ENCODE assay signal across 8 cellular contexts in genomic region chr15:69463182-69463756, GRCh38. TPM values are rescaled to one million over a fixed set of nuclear protein-coding genes. Genes with fewer than 3 reads are reported as not detected.
DNase-seq lines count a peak whose midpoint lies in the region; ATAC-seq, FAIRE-seq and TF ChIP-seq lines count a peak whose summit lies in the region.

No MANE protein-coding gene starts in this region.

- H3K27ac Mint-ChIP-seq in HFFc6 = peak overlapping the region; percentile 96
- peak overlapping the region; percentile 70 for H3K27ac Mint-ChIP-seq in activated T-helper 1 cell treated with anti-CD3 and anti-CD28 coated beads, Interleukin-12 subunit alpha, Interleukin-12 subunit beta, Interleukin-2, Interleukin-4 antibody, amounts not matched to agents 30 ng/mL and 10 ng/mL and 1 ng/mL, durations not matched to agents 14 hours and 24 hours and 36 hours
- H3K27ac Mint-ChIP-seq in stimulated activated memory B cell treated with anti-CD40 and anti-IgM and Interleukin-4, amounts not matched to agents 10 μg/mL and 1 μg/mL and 100 μg/mL, for 72 hours = peak overlapping the region; percentile 87

- peaks cover 3% of the 10 kb centered on the region; the same call in 1 of the 2 replicates for H3K36me3 Mint-ChIP-seq in HFFc6 (ENCODE audit: low read depth)
- peaks cover 9% of the 10 kb centered on the region for H3K36me3 Mint-ChIP-seq in activated T-helper 1 cell treated with anti-CD3 and anti-CD28 coated beads, Interleukin-12 subunit alpha, Interleukin-12 subunit beta, Interleukin-2, Interleukin-4 antibody, amounts not matched to agents 30 ng/mL and 10 ng/mL and 1 ng/mL, durations not matched to agents 14 hours and 24 hours and 36 hours (ENCODE audit: low read depth)
- H3K36me3 Mint-ChIP-seq in stimulated activated memory B cell treated with anti-CD40 and anti-IgM and Interleukin-4, amounts not matched to agents 10 μg/mL and 1 μg/mL and 100 μg/mL, for 72 hours = no peaks in the 10 kb centered on the region

- FAIRE-seq in frontal cortex (lab: Jason Lieb, UNC) = no peak

- intact Hi-C loops in activated T-helper 1 cell treated with anti-CD3 and anti-CD28 coated beads, Interleukin-12 subunit alpha, Interleukin-12 subunit beta, Interleukin-2, Interleukin-4 antibody, amounts not matched to agents 30 ng/mL and 10 ng/mL and 1 ng/mL, durations not matched to agents 14 hours and 24 hours and 36 hours (cut with micrococcal nuclease) = loop anchor here (2.0 kb wide), 1 partner anchor 48 kb away; the partner anchor contains the start of gene KIF23

- peaks cover 32% of the 10 kb centered on the region for H3K4me1 Mint-ChIP-seq in HFFc6 (ENCODE audit: low read depth)
- H3K4me1 Mint-ChIP-seq in activated T-helper 1 cell treated with anti-CD3 and anti-CD28 coated beads, Interleukin-12 subunit alpha, Interleukin-12 subunit beta, Interleukin-2, Interleukin-4 antibody, amounts not matched to agents 30 ng/mL and 10 ng/mL and 1 ng/mL, durations not matched to agents 14 hours and 24 hours and 36 hours (ENCODE audit: low read depth) = peaks cover 26% of the 10 kb centered on the region
- H3K4me1 Mint-ChIP-seq in stimulated activated memory B cell treated with anti-CD40 and anti-IgM and Interleukin-4, amounts not matched to agents 10 μg/mL and 1 μg/mL and 100 μg/mL, for 72 hours = peaks cover 26% of the 10 kb centered on the region

- H3K4me3 ChIP-seq in iPS-11a (ENCODE audit: low read depth, low read length) = peak overlapping the region; percentile 36

- no peaks in the 10 kb centered on the region for H3K9me3 Mint-ChIP-seq in HFFc6
- H3K9me3 Mint-ChIP-seq in activated T-helper 1 cell treated with anti-CD3 and anti-CD28 coated beads, Interleukin-12 subunit alpha, Interleukin-12 subunit beta, Interleukin-2, Interleukin-4 antibody, amounts not matched to agents 30 ng/mL and 10 ng/mL and 1 ng/mL, durations not matched to agents 14 hours and 24 hours and 36 hours = no peaks in the 10 kb centered on the region
- H3K9me3 Mint-ChIP-seq in stimulated activated memory B cell treated with anti-CD40 and anti-IgM and Interleukin-4, amounts not matched to agents 10 μg/mL and 1 μg/mL and 100 μg/mL, for 72 hours = no peaks in the 10 kb centered on the region

- TF ChIP-seq CTCF in HFFc6 (IDR thresholded peaks at IDR 0.05) = no peak

- DNase-seq in HFFc6 (no peak), NCI-H1694 treated with DMSO at 0.1 percent for 48 hours (lab: John Stamatoyannopoulos, UW) (no peak), frontal cortex (ENCODE audit: low spot score in 2 of 2) (no peak), EL (no peak)
- DNase-seq in activated T-helper 1 cell treated with anti-CD3 and anti-CD28 coated beads, Interleukin-12 subunit alpha, Interleukin-12 subunit beta, Interleukin-2, Interleukin-4 antibody, amounts not matched to agents 30 ng/mL and 10 ng/mL and 1 ng/mL, durations not matched to agents 14 hours and 24 hours and 36 hours (ENCODE audit: low spot score) = no peak

- H3K27me3 Mint-ChIP-seq in HFFc6 (ENCODE audit: insufficient read depth) = no peaks in the 10 kb centered on the region; the same call in none of the 2 replicates
- H3K27me3 Mint-ChIP-seq in activated T-helper 1 cell treated with anti-CD3 and anti-CD28 coated beads, Interleukin-12 subunit alpha, Interleukin-12 subunit beta, Interleukin-2, Interleukin-4 antibody, amounts not matched to agents 30 ng/mL and 10 ng/mL and 1 ng/mL, durations not matched to agents 14 hours and 24 hours and 36 hours (ENCODE audit: insufficient read depth) = peaks cover 7% of the 10 kb centered on the region
- no peaks in the 10 kb centered on the region for H3K27me3 Mint-ChIP-seq in stimulated activated memory B cell treated with anti-CD40 and anti-IgM and Interleukin-4, amounts not matched to agents 10 μg/mL and 1 μg/mL and 100 μg/mL, for 72 hours

- peak overlapping the region; percentile 88 for H3K4me3 Mint-ChIP-seq in HFFc6
- H3K4me3 Mint-ChIP-seq in activated T-helper 1 cell treated with anti-CD3 and anti-CD28 coated beads, Interleukin-12 subunit alpha, Interleukin-12 subunit beta, Interleukin-2, Interleukin-4 antibody, amounts not matched to agents 30 ng/mL and 10 ng/mL and 1 ng/mL, durations not matched to agents 14 hours and 24 hours and 36 hours = peak overlapping the region; percentile 86
- H3K4me3 Mint-ChIP-seq in stimulated activated memory B cell treated with anti-CD40 and anti-IgM and Interleukin-4, amounts not matched to agents 10 μg/mL and 1 μg/mL and 100 μg/mL, for 72 hours = peak overlapping the region; percentile 91

- ATAC-seq in stimulated activated memory B cell treated with anti-CD40 and anti-IgM and Interleukin-4, amounts not matched to agents 10 μg/mL and 1 μg/mL and 100 μg/mL, for 72 hours = no peak
- ATAC-seq in GM21381 (IDR thresholded peaks at IDR 0.05; ENCODE audit: unreplicated experiment) = no peak

RNA-seq across cellular contexts. Expression of gene RPLP1, which starts 10.7 kb away (rescaled TPM):
- total RNA-seq in HFFc6 (2021; fragmentation: NEBNext Ultra II Directional; extraction: Animal tissue kit (Norgen Biotek cat#: 25700)) = 1,000 to 10,000 TPM; 1,302 to 1,622 (median 1,423) TPM
- total RNA-seq in activated T-helper 1 cell treated with anti-CD3 and anti-CD28 coated beads, Interleukin-12 subunit alpha, Interleukin-12 subunit beta, Interleukin-2, Interleukin-4 antibody, amounts not matched to agents 30 ng/mL and 10 ng/mL and 1 ng/mL, durations not matched to agents 14 hours and 24 hours and 36 hours = 1,633 and 1,710 TPM in 2 replicates
- 27.3 TPM for total RNA-seq in frontal cortex

RNA-seq across cellular contexts. Expression of gene KIF23, which starts 49.1 kb away (rescaled TPM):
- total RNA-seq in HFFc6 (2021; fragmentation: NEBNext Ultra II Directional; extraction: Animal tissue kit (Norgen Biotek cat#: 25700)) = 10 to 100 TPM; 37.0 to 74.7 (median 64.6) TPM
- total RNA-seq in activated T-helper 1 cell treated with anti-CD3 and anti-CD28 coated beads, Interleukin-12 subunit alpha, Interleukin-12 subunit beta, Interleukin-2, Interleukin-4 antibody, amounts not matched to agents 30 ng/mL and 10 ng/mL and 1 ng/mL, durations not matched to agents 14 hours and 24 hours and 36 hours = 40.8 and 41.6 TPM in 2 replicates
- total RNA-seq in frontal cortex = 6.5 TPM

Comparison
In these comparisons a context has a peak if more than half of its experiments do, and no peak if none do; other contexts are left out.
1. RNA of gene RPLP1, which starts 10.7 kb away (total RNA-seq): 1,633 to 1,710 TPM in activated T-helper 1 cell treated with anti-CD3 and anti-CD28 coated beads, Interleukin-12 subunit alpha, Interleukin-12 subunit beta, Interleukin-2, Interleukin-4 antibody, amounts not matched to agents 30 ng/mL and 10 ng/mL and 1 ng/mL, durations not matched to agents 14 hours and 24 hours and 36 hours and 1,302 to 1,622 TPM in HFFc6; 27.3 TPM in frontal cortex (single experiment); every median in the first group is over 10 times any median in the second.
2. Peak in every context shown above with its lines, with median percentiles within 50 percentile points of each other: H3K27ac Mint-ChIP-seq and H3K4me3 Mint-ChIP-seq.